16 cellular contexts compared by ENCODE assay signal in the genomic region with DNA sequence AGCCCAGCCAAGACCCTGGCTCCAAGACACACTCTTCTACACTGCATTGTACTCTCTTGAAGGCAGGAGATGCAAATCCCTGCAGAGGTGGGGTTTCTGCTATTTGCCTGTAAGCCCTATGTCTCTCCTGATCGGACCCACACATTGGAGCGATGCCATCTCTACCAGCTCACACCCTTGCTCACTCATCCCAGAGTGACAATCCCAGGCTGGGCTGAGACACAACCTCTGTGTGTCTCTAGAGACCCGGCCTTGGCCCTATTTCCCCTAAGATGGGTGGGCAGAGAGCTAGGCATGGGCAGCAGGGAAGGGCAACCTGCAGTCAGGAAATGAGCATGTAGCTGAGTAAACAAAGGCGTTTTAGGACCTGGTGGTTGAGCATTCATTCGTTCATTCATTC. TPM values are rescaled to one million over a fixed set of nuclear protein-coding genes. Genes with fewer than 3 reads are reported as not detected.
A peak's percentile ranks its signal among the peaks of the same experiment; 100 is the strongest.
DNase-seq lines count a peak whose midpoint lies in the region; ATAC-seq and TF ChIP-seq lines count a peak whose summit lies in the region.
"Had no signal": no experiment of that assay in that cellular context is flagged by ENCODE, and none has a peak within 500 bp of the region (broad histone marks: within the 10 kb centered on the region; RNA-seq: fewer than 3 reads in every experiment).

No MANE protein-coding gene starts in this region.

- intact Hi-C loops in tibial artery (cut with DNase I; ENCODE audit: low total_unique reads) (no loop called here), upper lobe of right lung (cut with DNase I) (no loop called here), breast epithelium (cut with DNase I; ENCODE audit: low total_unique reads) (no loop called here)

- H4K8ac ChIP-seq in mesenchymal stem cell (ENCODE audit: low read length), result no peak overlapping the region

- DNase-seq in NCI-H69 (lab: John Stamatoyannopoulos, UW), result peak; percentile 37
- DNase-seq in coronary artery (ENCODE audit: low spot score), result peak; percentile 70
- DNase-seq in mesenchymal stem cell, result no peak
- no peak for DNase-seq in tibial artery
- no peak for DNase-seq in activated naive CD4-positive, alpha-beta T cell treated with anti-CD3 and anti-CD28 coated beads, Interleukin-2, amount 50 U/mL, for 16 hours
- DNase-seq in upper lobe of right lung, result no peak
- DNase-seq in breast epithelium (ENCODE audit: low spot score in 2 of 2), result no peak
- DNase-seq: BE2C; C1 segment of cervical spinal cord; CD4-positive, CD25-positive, alpha-beta regulatory T cell; CD8-positive, alpha-beta memory T cell; COR-L47; DMS 273 treated with DMSO at 0.1 percent for 48 hours; GDM1 had no signal

- no peak overlapping the region for H3K23ac ChIP-seq in mesenchymal stem cell (ENCODE audit: low read length in 2 of 2)

- no peak overlapping the region for H3K9ac ChIP-seq in mesenchymal stem cell (ENCODE audit: low read length)

- H3K36me3 ChIP-seq in mesenchymal stem cell (ENCODE audit: control insufficient read depth in 1 of 2, insufficient read depth in 2 of 2, low read depth in 1 of 2, low read length in 2 of 2) (no peaks in the 10 kb centered on the region), tibial artery (no peaks in the 10 kb centered on the region), upper lobe of right lung (no peaks in the 10 kb centered on the region), breast epithelium (no peaks in the 10 kb centered on the region)
- H3K36me3 ChIP-seq: BE2C had no signal

- no peaks in the 10 kb centered on the region for H3K9me3 ChIP-seq in mesenchymal stem cell (ENCODE audit: control insufficient read depth, low read length)
- no peaks in the 10 kb centered on the region for H3K9me3 ChIP-seq in tibial artery
- no peaks in the 10 kb centered on the region for H3K9me3 ChIP-seq in upper lobe of right lung
- H3K9me3 ChIP-seq in breast epithelium, result no peaks in the 10 kb centered on the region
- H3K9me3 ChIP-seq: BE2C had no signal

- no peak overlapping the region for H3K14ac ChIP-seq in mesenchymal stem cell (ENCODE audit: low read length in 2 of 2)

- no peak overlapping the region for H3K4ac ChIP-seq in mesenchymal stem cell (ENCODE audit: low read depth in 1 of 2, low read length in 2 of 2)

- TF ChIP-seq CTCF in coronary artery (IDR thresholded peaks at IDR 0.05) (no peak), tibial artery (IDR thresholded peaks at IDR 0.05) (no peak), upper lobe of right lung (IDR thresholded peaks at IDR 0.05) (no peak), breast epithelium (IDR thresholded peaks at IDR 0.05) (no peak)

- H2BK12ac ChIP-seq in mesenchymal stem cell (ENCODE audit: low read length in 2 of 2), result no peak overlapping the region

- no peak overlapping the region for H3K4me3 ChIP-seq in coronary artery
- no peak overlapping the region for H3K4me3 ChIP-seq in mesenchymal stem cell (ENCODE audit: insufficient read depth in 1 of 2, low read depth in 1 of 2, low read length in 2 of 2)
- H3K4me3 ChIP-seq in tibial artery, result no peak overlapping the region
- H3K4me3 ChIP-seq in upper lobe of right lung, result no peak overlapping the region
- H3K4me3 ChIP-seq in breast epithelium, result no peak overlapping the region
- H3K4me3 ChIP-seq: GM23338 had no signal

- H3K27ac ChIP-seq in coronary artery (peak overlapping the region; percentile 33 to 45), mesenchymal stem cell (ENCODE audit: low read length, poor library complexity, severe bottlenecking) (no peak overlapping the region), tibial artery (peak overlapping the region; percentile 5 to 77), upper lobe of right lung (no peak overlapping the region), breast epithelium (no peak overlapping the region)

- no peaks in the 10 kb centered on the region for H3K79me1 ChIP-seq in mesenchymal stem cell (replicated peaks; ENCODE audit: low read length, poor library complexity, severe bottlenecking)

- no peak overlapping the region for H2AFZ ChIP-seq in mesenchymal stem cell (ENCODE audit: low read depth, low read length)
- H2AFZ ChIP-seq: GM23338 had no signal

- no peak overlapping the region for H2BK120ac ChIP-seq in mesenchymal stem cell (ENCODE audit: low read depth, low read length)

- no peak overlapping the region for H2BK5ac ChIP-seq in mesenchymal stem cell (ENCODE audit: low read depth, low read length, poor library complexity, severe bottlenecking)

- H3K18ac ChIP-seq in mesenchymal stem cell (ENCODE audit: low read depth in 1 of 2, low read length in 2 of 2), result no peak overlapping the region

- 94% methylated on average over 3 of the region's 5 CpGs for WGBS in mesenchymal stem cell

- H3K4me2 ChIP-seq in mesenchymal stem cell (ENCODE audit: low read length, poor library complexity, severe bottlenecking), result no peak overlapping the region
- H3K4me2 ChIP-seq: GM23338 had no signal

- H3K4me1 ChIP-seq in mesenchymal stem cell (ENCODE audit: control insufficient read depth, insufficient read depth, low read depth, low read length) (no peaks in the 10 kb centered on the region), tibial artery (peaks cover 0 to 85% (median 36%) of the 10 kb centered on the region in 4 donors), upper lobe of right lung (no peaks in the 10 kb centered on the region), breast epithelium (no peaks in the 10 kb centered on the region)

- H2AK5ac ChIP-seq in mesenchymal stem cell (ENCODE audit: low read length, severe bottlenecking), result no peak overlapping the region

- H4K91ac ChIP-seq in mesenchymal stem cell (ENCODE audit: low read length), result no peak overlapping the region

- peaks cover 25 to 53% of the 10 kb centered on the region in 2 experiments for H3K27me3 ChIP-seq in mesenchymal stem cell (ENCODE audit: control insufficient read depth in 1 of 2, insufficient read depth in 1 of 2, low read length in 2 of 2)
- H3K27me3 ChIP-seq in tibial artery, result no peaks in the 10 kb centered on the region
- no peaks in the 10 kb centered on the region for H3K27me3 ChIP-seq in upper lobe of right lung
- H3K27me3 ChIP-seq in breast epithelium, result no peaks in the 10 kb centered on the region
- H3K27me3 ChIP-seq: BE2C had no signal

- no peak for ATAC-seq in upper lobe of right lung

- peak overlapping the region; percentile 41 for H2BK15ac ChIP-seq in mesenchymal stem cell (ENCODE audit: low read depth, poor library complexity, severe bottlenecking)

- TF ChIP-seq POLR2A in breast epithelium (IDR thresholded peaks at IDR 0.05), result no peak

RNA-seq across cellular contexts. Expression of a gene that starts 25.6 kb away (rescaled TPM):
- 138 TPM for polyA plus RNA-seq in mesenchymal stem cell (2013, experiment 1 of 2)
- 139 TPM for polyA plus RNA-seq in mesenchymal stem cell (2013, experiment 2 of 2)
- total RNA-seq in upper lobe of right lung (10.2 TPM), breast epithelium (10 to 100 TPM in 1 of 3 donors, 1 to 10 TPM in 2; 8.2 to 13.0 (median 9.8) TPM)
- total RNA-seq: CD8-positive, alpha-beta memory T cell; HT-29 had no signal
- polyA plus RNA-seq: CD4-positive, CD25-positive, alpha-beta regulatory T cell; CD8-positive, alpha-beta memory T cell had no signal

Comparison
In these comparisons a context has a peak if more than half of its experiments do, and no peak if none do; other contexts are left out.
1. DNase-seq: peak in NCI-H69 (single experiment) and coronary artery (single experiment); none in mesenchymal stem cell (single experiment), tibial artery (0 of 2), activated naive CD4-positive, alpha-beta T cell treated with anti-CD3 and anti-CD28 coated beads, Interleukin-2, amount 50 U/mL, for 16 hours (single experiment), upper lobe of right lung (single experiment) and breast epithelium (0 of 2).
2. H3K27ac ChIP-seq: peak in coronary artery (2 of 2) and tibial artery (2 of 2); none in mesenchymal stem cell (single experiment), upper lobe of right lung (single experiment) and breast epithelium (0 of 2).